Comparison of ENCODE assay signal across 1 cellular context in the genomic region with DNA sequence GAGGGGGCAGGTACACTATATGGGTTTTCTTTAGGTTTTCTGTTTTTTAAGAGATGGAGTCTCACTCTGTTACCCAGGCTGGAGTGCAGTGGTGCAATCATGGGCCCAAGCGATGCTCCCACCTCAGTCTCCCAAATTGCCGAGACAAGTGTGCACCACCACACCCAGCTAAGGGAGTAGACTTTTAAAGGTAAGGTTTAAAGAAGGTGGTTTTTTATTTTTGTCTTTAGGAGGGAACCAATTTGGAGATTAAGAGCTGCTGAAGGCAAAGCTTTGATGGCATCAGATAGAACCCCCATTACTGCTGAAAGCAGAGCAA.
A peak's percentile ranks its signal among the peaks of the same experiment; 100 is the strongest.
TF ChIP-seq lines count a peak whose summit lies in the region.

No MANE protein-coding gene starts in this region.

TF ChIP-seq in GM12878, 131 proteins besides CTCF, POLR2A, EP300 and RAD21:
- TF ChIP-seq, protein P1, sequence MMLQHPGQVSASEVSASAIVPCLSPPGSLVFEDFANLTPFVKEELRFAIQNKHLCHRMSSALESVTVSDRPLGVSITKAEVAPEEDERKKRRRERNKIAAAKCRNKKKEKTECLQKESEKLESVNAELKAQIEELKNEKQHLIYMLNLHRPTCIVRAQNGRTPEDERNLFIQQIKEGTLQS (IDR thresholded peaks at IDR 0.05; ENCODE audit: borderline replicate concordance, extremely low read depth, low read depth, low read length) = no peak
- TF ChIP-seq ZNF622 (IDR thresholded peaks at IDR 0.05) (no peak), POLR2AphosphoS2 (IDR thresholded peaks at IDR 0.05; ENCODE audit: low read depth, low read length) (peak; percentile 69; the same call in 1 of the 2 replicates), MXI1 (IDR thresholded peaks at IDR 0.05; ENCODE audit: low read depth, low read length) (no peak), POLR2AphosphoS5 (IDR thresholded peaks at IDR 0.05; ENCODE audit: low read length) (peak; percentile 18; the same call in 1 of the 2 replicates), BRCA1 (IDR thresholded peaks at IDR 0.05; ENCODE audit: low read depth, low read length) (no peak), ZNF24 (IDR thresholded peaks at IDR 0.05) (no peak)
